ENCODE assay signal across 1 cellular context in the genomic region with DNA sequence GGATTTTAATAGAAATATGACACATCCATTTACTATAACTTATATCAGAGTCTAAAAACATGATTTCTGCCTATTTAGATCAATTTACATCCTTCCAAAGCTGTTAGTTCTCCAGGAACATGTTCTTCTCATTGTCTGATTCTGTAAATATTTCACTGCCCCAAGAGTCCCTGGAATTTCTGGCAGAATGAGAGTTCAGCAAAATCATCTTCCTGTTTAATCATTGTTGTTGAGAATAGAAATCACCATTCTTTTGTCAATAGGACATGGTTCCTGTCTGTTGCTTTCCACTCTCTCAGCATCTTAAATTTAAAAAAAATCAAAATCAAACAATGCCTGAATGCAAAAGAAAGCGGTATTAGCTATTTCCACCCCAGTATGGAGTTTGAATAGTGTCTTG.
TF ChIP-seq lines count a peak whose summit lies in the region.

No MANE protein-coding gene starts in this region.

TF ChIP-seq in endothelial cell of umbilical vein, 7 proteins besides CTCF, POLR2A, EP300 and RAD21 (continued from another document):
- TF ChIP-seq EZH2 (IDR thresholded peaks at IDR 0.05; ENCODE audit: borderline replicate concordance, low read depth, low read length, severe bottlenecking), result no peak
- TF ChIP-seq POLR2AphosphoS5 (IDR thresholded peaks at IDR 0.05; ENCODE audit: insufficient read depth, low read depth, low read length), result no peak
